1 cellular context compared by ENCODE assay signal in the genomic region with DNA sequence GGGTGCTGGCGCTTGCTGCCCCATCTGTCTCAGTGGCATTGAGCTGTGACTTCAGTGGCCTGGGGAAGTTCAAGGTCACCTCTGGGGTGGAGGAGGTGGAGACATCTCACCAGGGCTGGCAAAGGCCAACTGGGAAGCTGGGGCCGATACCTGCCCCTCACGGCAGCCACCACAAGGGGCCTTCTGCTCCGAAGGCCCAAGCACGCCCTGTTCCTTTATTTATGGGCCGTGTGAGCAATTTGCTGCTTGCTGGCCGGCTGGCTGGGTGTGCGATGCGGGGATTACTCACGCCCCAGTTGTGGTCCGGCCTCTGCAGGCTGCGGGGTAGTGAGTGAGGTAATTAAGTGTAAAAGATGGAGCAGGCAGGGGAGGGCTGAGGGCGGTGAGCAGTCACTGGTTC.
TF ChIP-seq lines count a peak whose summit lies in the region.

No MANE protein-coding gene starts in this region.

TF ChIP-seq in GM23338, 12 proteins besides CTCF, POLR2A, EP300 and RAD21 (continued from another document):
- TF ChIP-seq, protein P1, sequence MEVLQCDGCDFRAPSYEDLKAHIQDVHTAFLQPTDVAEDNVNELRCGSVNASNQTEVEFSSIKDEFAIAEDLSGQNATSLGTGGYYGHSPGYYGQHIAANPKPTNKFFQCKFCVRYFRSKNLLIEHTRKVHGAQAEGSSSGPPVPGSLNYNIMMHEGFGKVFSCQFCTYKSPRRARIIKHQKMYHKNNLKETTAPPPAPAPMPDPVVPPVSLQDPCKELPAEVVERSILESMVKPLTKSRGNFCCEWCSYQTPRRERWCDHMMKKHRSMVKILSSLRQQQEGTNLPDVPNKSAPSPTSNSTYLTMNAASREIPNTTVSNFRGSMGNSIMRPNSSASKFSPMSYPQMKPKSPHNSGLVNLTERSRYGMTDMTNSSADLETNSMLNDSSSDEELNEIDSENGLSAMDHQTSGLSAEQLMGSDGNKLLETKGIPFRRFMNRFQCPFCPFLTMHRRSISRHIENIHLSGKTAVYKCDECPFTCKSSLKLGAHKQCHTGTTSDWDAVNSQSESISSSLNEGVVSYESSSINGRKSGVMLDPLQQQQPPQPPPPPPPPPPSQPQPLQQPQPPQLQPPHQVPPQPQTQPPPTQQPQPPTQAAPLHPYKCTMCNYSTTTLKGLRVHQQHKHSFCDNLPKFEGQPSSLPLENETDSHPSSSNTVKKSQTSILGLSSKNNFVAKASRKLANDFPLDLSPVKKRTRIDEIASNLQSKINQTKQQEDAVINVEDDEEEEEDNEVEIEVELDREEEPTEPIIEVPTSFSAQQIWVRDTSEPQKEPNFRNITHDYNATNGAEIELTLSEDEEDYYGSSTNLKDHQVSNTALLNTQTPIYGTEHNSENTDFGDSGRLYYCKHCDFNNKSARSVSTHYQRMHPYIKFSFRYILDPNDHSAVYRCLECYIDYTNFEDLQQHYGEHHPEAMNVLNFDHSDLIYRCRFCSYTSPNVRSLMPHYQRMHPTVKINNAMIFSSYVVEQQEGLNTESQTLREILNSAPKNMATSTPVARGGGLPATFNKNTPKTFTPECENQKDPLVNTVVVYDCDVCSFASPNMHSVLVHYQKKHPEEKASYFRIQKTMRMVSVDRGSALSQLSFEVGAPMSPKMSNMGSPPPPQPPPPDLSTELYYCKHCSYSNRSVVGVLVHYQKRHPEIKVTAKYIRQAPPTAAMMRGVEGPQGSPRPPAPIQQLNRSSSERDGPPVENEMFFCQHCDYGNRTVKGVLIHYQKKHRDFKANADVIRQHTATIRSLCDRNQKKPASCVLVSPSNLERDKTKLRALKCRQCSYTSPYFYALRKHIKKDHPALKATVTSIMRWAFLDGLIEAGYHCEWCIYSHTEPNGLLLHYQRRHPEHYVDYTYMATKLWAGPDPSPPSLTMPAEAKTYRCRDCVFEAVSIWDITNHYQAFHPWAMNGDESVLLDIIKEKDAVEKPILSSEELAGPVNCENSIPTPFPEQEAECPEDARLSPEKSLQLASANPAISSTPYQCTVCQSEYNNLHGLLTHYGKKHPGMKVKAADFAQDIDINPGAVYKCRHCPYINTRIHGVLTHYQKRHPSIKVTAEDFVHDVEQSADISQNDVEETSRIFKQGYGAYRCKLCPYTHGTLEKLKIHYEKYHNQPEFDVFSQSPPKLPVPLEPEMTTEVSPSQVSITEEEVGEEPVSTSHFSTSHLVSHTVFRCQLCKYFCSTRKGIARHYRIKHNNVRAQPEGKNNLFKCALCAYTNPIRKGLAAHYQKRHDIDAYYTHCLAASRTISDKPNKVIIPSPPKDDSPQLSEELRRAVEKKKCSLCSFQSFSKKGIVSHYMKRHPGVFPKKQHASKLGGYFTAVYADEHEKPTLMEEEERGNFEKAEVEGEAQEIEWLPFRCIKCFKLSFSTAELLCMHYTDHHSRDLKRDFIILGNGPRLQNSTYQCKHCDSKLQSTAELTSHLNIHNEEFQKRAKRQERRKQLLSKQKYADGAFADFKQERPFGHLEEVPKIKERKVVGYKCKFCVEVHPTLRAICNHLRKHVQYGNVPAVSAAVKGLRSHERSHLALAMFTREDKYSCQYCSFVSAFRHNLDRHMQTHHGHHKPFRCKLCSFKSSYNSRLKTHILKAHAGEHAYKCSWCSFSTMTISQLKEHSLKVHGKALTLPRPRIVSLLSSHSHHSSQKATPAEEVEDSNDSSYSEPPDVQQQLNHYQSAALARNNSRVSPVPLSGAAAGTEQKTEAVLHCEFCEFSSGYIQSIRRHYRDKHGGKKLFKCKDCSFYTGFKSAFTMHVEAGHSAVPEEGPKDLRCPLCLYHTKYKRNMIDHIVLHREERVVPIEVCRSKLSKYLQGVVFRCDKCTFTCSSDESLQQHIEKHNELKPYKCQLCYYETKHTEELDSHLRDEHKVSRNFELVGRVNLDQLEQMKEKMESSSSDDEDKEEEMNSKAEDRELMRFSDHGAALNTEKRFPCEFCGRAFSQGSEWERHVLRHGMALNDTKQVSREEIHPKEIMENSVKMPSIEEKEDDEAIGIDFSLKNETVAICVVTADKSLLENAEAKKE (CRISPR knock-in tag; IDR thresholded peaks at IDR 0.05) = peak; percentile 29; the same call in 1 of the 2 replicates
TF ChIP-seq in GM23338: peak in this region for 1.
